In genomic region chr22:29692327-29692640, GRCh38 we compare ENCODE assay signal across 11 cellular contexts.
DNase-seq lines count a peak whose midpoint lies in the region; ATAC-seq and TF ChIP-seq lines count a peak whose summit lies in the region.
"Had no signal": no experiment of that assay in that cellular context is flagged by ENCODE, and none has a peak within 500 bp of the region (broad histone marks: within the 10 kb centered on the region; RNA-seq: fewer than 3 reads in every experiment).

No MANE protein-coding gene starts in this region.

- DNase-seq in DMS79 treated with DMSO at 0.1 percent for 48 hours (lab: John Stamatoyannopoulos, UW), result peak; percentile 45
- DNase-seq in NT2/D1 (ENCODE audit: low read depth, low spot score), result no peak
- no peak for DNase-seq in WERI-Rb-1
- no peak for DNase-seq in amygdala (lab: John Stamatoyannopoulos, UW)
- DNase-seq: ACHN, AML-193, NCI-H1092, PC-3 had no signal

- H3K4me3 ChIP-seq in BLaER1 (peak overlapping the region; percentile 4; the same call in 1 of the 2 replicates), NT2/D1 (ENCODE audit: insufficient read length, low read depth) (no peak overlapping the region), iPS-20b (ENCODE audit: low read length) (no peak overlapping the region), WERI-Rb-1 (ENCODE audit: low read depth, low read length) (no peak overlapping the region)

- H3K9ac ChIP-seq in BLaER1 (peak overlapping the region; percentile 51; the same call in 1 of the 2 replicates), NT2/D1 (ENCODE audit: insufficient read length, low read depth) (peak overlapping the region; percentile 39), iPS-20b (ENCODE audit: low read depth, low read length) (0 out of 2 replicates have a peak overlapping the region, but pooled peaks have one; percentile 28)

- peak overlapping the region; percentile 65 for H3K4me2 ChIP-seq in BLaER1

- peaks cover 74% of the 10 kb centered on the region for H3K4me1 ChIP-seq in BLaER1
- peaks cover 28% of the 10 kb centered on the region for H3K4me1 ChIP-seq in NT2/D1 (ENCODE audit: insufficient read depth, insufficient read length)
- peaks cover 38% of the 10 kb centered on the region for H3K4me1 ChIP-seq in iPS-20b (ENCODE audit: insufficient read depth, low read length)

- peaks cover 29% of the 10 kb centered on the region; the same call in 1 of the 2 replicates for H4K20me1 ChIP-seq in BLaER1

- H3K27ac ChIP-seq in BLaER1 (peak overlapping the region; percentile 62), iPS-20b (ENCODE audit: low read length) (peak overlapping the region; percentile 48), WERI-Rb-1 (no peak overlapping the region)

- peaks cover 75% of the 10 kb centered on the region for H3K36me3 ChIP-seq in BLaER1
- peaks cover 17% of the 10 kb centered on the region for H3K36me3 ChIP-seq in NT2/D1 (ENCODE audit: insufficient read depth, insufficient read length, low read length)
- H3K36me3 ChIP-seq in iPS-20b (ENCODE audit: insufficient read depth, low read depth, low read length), result peaks cover 4% of the 10 kb centered on the region; the same call in 1 of the 2 replicates
- H3K36me3 ChIP-seq in WERI-Rb-1, result peaks cover 16% of the 10 kb centered on the region

- no peak for ATAC-seq in HG02588 (IDR thresholded peaks at IDR 0.05; ENCODE audit: unreplicated experiment)
- ATAC-seq: PC-3 had no signal

- H3K27me3 ChIP-seq in BLaER1, result no peaks in the 10 kb centered on the region
- no peaks in the 10 kb centered on the region for H3K27me3 ChIP-seq in NT2/D1 (ENCODE audit: insufficient read depth, insufficient read length)
- H3K27me3 ChIP-seq in iPS-20b (ENCODE audit: insufficient read depth, low read length), result no peaks in the 10 kb centered on the region
- no peaks in the 10 kb centered on the region for H3K27me3 ChIP-seq in WERI-Rb-1 (ENCODE audit: insufficient read depth, low read depth, severe bottlenecking)

- TF ChIP-seq CTCF in WERI-Rb-1 (IDR thresholded peaks at IDR 0.05; ENCODE audit: low read depth, low read length), result no peak

- no peaks in the 10 kb centered on the region for H3K9me3 ChIP-seq in BLaER1
- H3K9me3 ChIP-seq in NT2/D1 (ENCODE audit: insufficient read depth, low read length), result no peaks in the 10 kb centered on the region
- no peaks in the 10 kb centered on the region for H3K9me3 ChIP-seq in iPS-20b (ENCODE audit: insufficient read depth, low read depth, low read length)
- no peaks in the 10 kb centered on the region for H3K9me3 ChIP-seq in WERI-Rb-1 (ENCODE audit: severe bottlenecking)
